In genomic region chr17:63015824-63016223, GRCh38 we compare ENCODE assay signal across 23 cellular contexts.
"Had no signal": no experiment of that assay in that cellular context is flagged by ENCODE, and none has a peak within 500 bp of the region (broad histone marks: within the 10 kb centered on the region; RNA-seq: fewer than 3 reads in every experiment).

No MANE protein-coding gene starts in this region.

- H3K4me1 ChIP-seq: SJCRH30 had no signal

- H3K36me3 ChIP-seq: MG63 had no signal

- H3K9me3 ChIP-seq: MG63 had no signal

- ATAC-seq: Panc1, PC-3, Right ventricle myocardium inferior, SK-N-SH treated with all-trans-retinoic acid at 6 μM for 48 hours had no signal

- H3K27me3 ChIP-seq: MG63, SJCRH30 had no signal

- H3K27ac ChIP-seq: SJCRH30 had no signal

- H3K4me3 ChIP-seq: MG63, SJCRH30 had no signal

- DNase-seq: Karpas-422, KG1, MG63, NCI-H1092, NCI-H1105 treated with DMSO at 0.1 percent for 48 hours, NCI-H1417 treated with DMSO at 0.1 percent for 48 hours, NCI-H146, NCI-H1694 treated with DMSO at 0.1 percent for 48 hours, NCI-H1930, NCI-H2081, NCI-H2107, NCI-H2227 treated with DMSO at 0.1 percent for 48 hours, NCI-H446, NCI-H510A, NCI-H524 treated with DMSO at 0.1 percent for 48 hours, NCI-H69, NCI-H774, PC-3, SHP77 treated with DMSO at 0.1 percent for 48 hours, SJCRH30 had no signal
